In genomic region chr4:83369825-83370639, GRCh38 we compare ENCODE assay signal across 1 cellular context.
TF ChIP-seq lines count a peak whose summit lies in the region.

No MANE protein-coding gene starts in this region.

TF ChIP-seq in H1, 55 proteins besides CTCF, POLR2A, EP300 and RAD21 (continued from another document):
- no peak for TF ChIP-seq ATF2 (IDR thresholded peaks at IDR 0.05; ENCODE audit: low read length)
- no peak for TF ChIP-seq GTF2F1 (IDR thresholded peaks at IDR 0.05; ENCODE audit: borderline replicate concordance, low read depth, low read length)
